Comparison of ENCODE assay signal across 28 cellular contexts in the genomic region with DNA sequence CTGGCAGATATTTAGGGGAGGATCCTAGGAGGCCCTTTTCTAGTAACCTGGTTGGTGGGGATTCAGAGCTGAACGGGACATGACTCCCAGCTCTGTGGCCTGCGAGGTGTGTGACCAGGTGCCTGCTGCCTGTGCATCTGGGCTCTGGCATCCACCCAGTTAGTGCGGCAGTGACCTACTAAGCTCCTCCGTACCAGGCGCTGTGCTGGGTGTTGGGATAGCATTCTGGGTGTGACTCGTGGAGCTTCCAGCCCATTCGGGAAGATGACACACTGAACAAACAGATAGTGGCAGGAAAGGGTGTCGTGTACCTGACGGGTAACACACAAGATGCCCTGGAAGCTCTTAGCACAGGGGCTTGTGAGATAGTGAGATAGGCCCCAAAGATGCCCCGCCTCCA.
"Had no signal": no experiment of that assay in that cellular context is flagged by ENCODE, and none has a peak within 500 bp of the region (broad histone marks: within the 10 kb centered on the region; RNA-seq: fewer than 3 reads in every experiment).

No MANE protein-coding gene starts in this region.

- H3K27ac Mint-ChIP-seq: activated CD4-positive, alpha-beta memory T cell treated with anti-CD3 and anti-CD28 coated beads, Interleukin-2, amount 10 ng/mL, durations not matched to agents 7 days and 5 days; activated T-helper 17 cell treated with anti-CD3 and anti-CD28 coated beads, Interleukin-2, amount 50 U/mL, for 72 hours; effector memory CD8-positive, alpha-beta T cell; mesothelial cell of epicardium; naive B cell had no signal

- H2AFZ ChIP-seq: parathyroid adenoma had no signal

- H3K27me3 ChIP-seq: brain microvascular endothelial cell, left lung, testis had no signal

- H3K9me3 ChIP-seq: left lung, testis had no signal

- H3K27me3 Mint-ChIP-seq: activated CD4-positive, alpha-beta memory T cell treated with anti-CD3 and anti-CD28 coated beads, Interleukin-2, amount 10 ng/mL, durations not matched to agents 7 days and 5 days; activated T-helper 17 cell treated with anti-CD3 and anti-CD28 coated beads, Interleukin-2, amount 50 U/mL, for 72 hours; effector memory CD8-positive, alpha-beta T cell; naive B cell had no signal

- DNase-seq: activated CD4-positive, alpha-beta memory T cell treated with anti-CD3 and anti-CD28 coated beads, Interleukin-2, amount 10 ng/mL, durations not matched to agents 7 days and 5 days; activated CD4-positive, alpha-beta T cell treated with anti-CD3 and anti-CD28 coated beads for 48 hours; activated gamma-delta T cell treated with Interleukin-2 at 50 U/mL for 16 hours; activated naive CD4-positive, alpha-beta T cell treated with anti-CD3 and anti-CD28 coated beads, Interleukin-2, amount 50 U/mL, for 16 hours; activated T-cell treated with anti-CD3 and anti-CD28 coated beads, Interleukin-2, amount 50 U/mL, for 4 hours; amniotic stem cell; brain microvascular endothelial cell; caudate nucleus; cortex of kidney; effector memory CD8-positive, alpha-beta T cell; foreskin fibroblast; kidney glomerular epithelial cell; left lung; naive B cell; nucleus accumbens; right cardiac atrium; stimulated activated CD4-positive, alpha-beta T cell treated with anti-CD3 and anti-CD28 coated beads, Interleukin-12 subunit alpha, Interleukin-12 subunit beta, amount 100 ng/mL, for 4 hours; stimulated activated CD4-positive, alpha-beta T cell treated with anti-CD3 and anti-CD28 coated beads, Interleukin-4, amount 100 ng/mL, for 1 hour; stimulated activated naive CD8-positive, alpha-beta T cell treated with anti-CD3 and anti-CD28 coated beads, Interleukin-15, Interleukin-2, amounts not matched to agents 100 U/mL and 50 U/mL, for 24 hours; testis; trophoblast cell; WERI-Rb-1 had no signal

- H3K4me1 Mint-ChIP-seq: activated CD4-positive, alpha-beta memory T cell treated with anti-CD3 and anti-CD28 coated beads, Interleukin-2, amount 10 ng/mL, durations not matched to agents 7 days and 5 days; activated T-helper 17 cell treated with anti-CD3 and anti-CD28 coated beads, Interleukin-2, amount 50 U/mL, for 72 hours; naive B cell had no signal

- H3K9ac ChIP-seq: parathyroid adenoma had no signal

- H3K27ac ChIP-seq: brain microvascular endothelial cell, left lung, parathyroid adenoma, testis, WERI-Rb-1 had no signal

- ATAC-seq: activated CD4-positive, CD25-positive, alpha-beta regulatory T cell treated with anti-CD3 and anti-CD28 coated beads, Interleukin-2, amount 50 U/mL, for 24 hours; activated T-cell treated with anti-CD3 and anti-CD28 coated beads, Interleukin-2, amount 50 U/mL, for 4 hours; activated T-helper 17 cell treated with anti-CD3 and anti-CD28 coated beads, Interleukin-2, amount 50 U/mL, for 72 hours; effector memory CD8-positive, alpha-beta T cell; esophagus mucosa; left lung; right cardiac atrium; stimulated activated naive CD8-positive, alpha-beta T cell treated with anti-CD3 and anti-CD28 coated beads, Interleukin-15, Interleukin-2, amounts not matched to agents 100 U/mL and 50 U/mL, for 24 hours had no signal

- H3K36me3 ChIP-seq: brain microvascular endothelial cell had no signal

- H3K4me1 ChIP-seq: left lung, parathyroid adenoma, testis had no signal

- H3K4me3 ChIP-seq: left lung, lung, testis had no signal

- H3K9me3 Mint-ChIP-seq: activated CD4-positive, alpha-beta memory T cell treated with anti-CD3 and anti-CD28 coated beads, Interleukin-2, amount 10 ng/mL, durations not matched to agents 7 days and 5 days; activated T-cell treated with anti-CD3 and anti-CD28 coated beads, Interleukin-2, amount 50 U/mL, for 4 hours; activated T-helper 17 cell treated with anti-CD3 and anti-CD28 coated beads, Interleukin-2, amount 50 U/mL, for 72 hours; effector memory CD8-positive, alpha-beta T cell; mesothelial cell of epicardium had no signal

- H3K4me3 Mint-ChIP-seq: activated CD4-positive, alpha-beta memory T cell treated with anti-CD3 and anti-CD28 coated beads, Interleukin-2, amount 10 ng/mL, durations not matched to agents 7 days and 5 days; activated T-cell treated with anti-CD3 and anti-CD28 coated beads, Interleukin-2, amount 50 U/mL, for 4 hours; activated T-helper 17 cell treated with anti-CD3 and anti-CD28 coated beads, Interleukin-2, amount 50 U/mL, for 72 hours; effector memory CD8-positive, alpha-beta T cell; mesothelial cell of epicardium; naive B cell had no signal
